19 cellular contexts compared by ENCODE assay signal in genomic region chr7:130937016-130937415, GRCh38.
DNase-seq lines count a peak whose midpoint lies in the region; ATAC-seq, FAIRE-seq and TF ChIP-seq lines count a peak whose summit lies in the region.
"Had no signal": no experiment of that assay in that cellular context is flagged by ENCODE, and none has a peak within 500 bp of the region (broad histone marks: within the 10 kb centered on the region; RNA-seq: fewer than 3 reads in every experiment).

No MANE protein-coding gene starts in this region.

- peak overlapping the region; percentile 85 for H3K27ac Mint-ChIP-seq in T-helper 2 cell treated with Interferon-gamma antibody and Interleukin-4, amounts not matched to agents 5 μg/mL and 100 μg/mL, for 36 hours
- H3K27ac Mint-ChIP-seq in HFFc6 (peak overlapping the region; percentile 15), natural killer cell (peak overlapping the region; percentile 9 to 70)
- peak overlapping the region; percentile 59 for H3K27ac Mint-ChIP-seq in activated naive CD8-positive, alpha-beta T cell treated with anti-CD3 and anti-CD28 coated beads for 36 hours
- H3K27ac Mint-ChIP-seq: type B pancreatic cell had no signal

- peaks cover 73% of the 10 kb centered on the region for H3K36me3 Mint-ChIP-seq in T-helper 2 cell treated with Interferon-gamma antibody and Interleukin-4, amounts not matched to agents 5 μg/mL and 100 μg/mL, for 36 hours (ENCODE audit: low read depth)
- H3K36me3 Mint-ChIP-seq in HFFc6 (ENCODE audit: low read depth) (peaks cover 66% of the 10 kb centered on the region), natural killer cell (no peaks in the 10 kb centered on the region)
- peaks cover 74% of the 10 kb centered on the region for H3K36me3 Mint-ChIP-seq in activated naive CD8-positive, alpha-beta T cell treated with anti-CD3 and anti-CD28 coated beads for 36 hours
- H3K36me3 Mint-ChIP-seq: type B pancreatic cell had no signal

- H3K4me3 Mint-ChIP-seq in T-helper 2 cell treated with Interferon-gamma antibody and Interleukin-4, amounts not matched to agents 5 μg/mL and 100 μg/mL, for 36 hours, result no peak overlapping the region
- H3K4me3 Mint-ChIP-seq in HFFc6 (no peak overlapping the region; the same call in 1 of the 2 replicates), natural killer cell (no peak overlapping the region)
- H3K4me3 Mint-ChIP-seq in activated naive CD8-positive, alpha-beta T cell treated with anti-CD3 and anti-CD28 coated beads for 36 hours, result peak overlapping the region; percentile 2
- H3K4me3 Mint-ChIP-seq: type B pancreatic cell had no signal

- intact Hi-C loops in natural killer cell (cut with micrococcal nuclease), result no loop called here

- FAIRE-seq in D721Med (lab: Jason Lieb, UNC), result no peak

- no peak for ATAC-seq in natural killer cell
- no peak for ATAC-seq in GM18868 (IDR thresholded peaks at IDR 0.05; ENCODE audit: unreplicated experiment)
- ATAC-seq: left ventricle myocardium superior had no signal

- H3K27me3 Mint-ChIP-seq in T-helper 2 cell treated with Interferon-gamma antibody and Interleukin-4, amounts not matched to agents 5 μg/mL and 100 μg/mL, for 36 hours (ENCODE audit: low read depth), result no peaks in the 10 kb centered on the region
- H3K27me3 Mint-ChIP-seq in HFFc6 (ENCODE audit: insufficient read depth) (peaks cover 1% of the 10 kb centered on the region), natural killer cell (ENCODE audit: low read depth in 2 of 2) (no peaks in the 10 kb centered on the region)
- H3K27me3 Mint-ChIP-seq in activated naive CD8-positive, alpha-beta T cell treated with anti-CD3 and anti-CD28 coated beads for 36 hours, result no peaks in the 10 kb centered on the region
- H3K27me3 Mint-ChIP-seq: type B pancreatic cell had no signal

- no peak for TF ChIP-seq CTCF in HFFc6 (IDR thresholded peaks at IDR 0.05)
- TF ChIP-seq CTCF in natural killer cell (IDR thresholded peaks at IDR 0.05), result no peak
- no peak for TF ChIP-seq CTCF in D721Med (IDR thresholded peaks at IDR 0.05; ENCODE audit: insufficient read depth, missing control alignments)

- no peaks in the 10 kb centered on the region for H3K9me3 Mint-ChIP-seq in T-helper 2 cell treated with Interferon-gamma antibody and Interleukin-4, amounts not matched to agents 5 μg/mL and 100 μg/mL, for 36 hours
- no peaks in the 10 kb centered on the region for H3K9me3 Mint-ChIP-seq in HFFc6
- no peaks in the 10 kb centered on the region for H3K9me3 Mint-ChIP-seq in activated naive CD8-positive, alpha-beta T cell treated with anti-CD3 and anti-CD28 coated beads for 36 hours
- H3K9me3 Mint-ChIP-seq in natural killer cell, result no peaks in the 10 kb centered on the region
- H3K9me3 Mint-ChIP-seq: type B pancreatic cell had no signal

- H3K4me1 Mint-ChIP-seq in T-helper 2 cell treated with Interferon-gamma antibody and Interleukin-4, amounts not matched to agents 5 μg/mL and 100 μg/mL, for 36 hours (ENCODE audit: low read depth), result peaks cover 72% of the 10 kb centered on the region
- H3K4me1 Mint-ChIP-seq in HFFc6 (ENCODE audit: low read depth), result peaks cover 71% of the 10 kb centered on the region
- peaks cover 77% of the 10 kb centered on the region for H3K4me1 Mint-ChIP-seq in activated naive CD8-positive, alpha-beta T cell treated with anti-CD3 and anti-CD28 coated beads for 36 hours
- peaks cover 81 to 82% of the 10 kb centered on the region in 2 donors for H3K4me1 Mint-ChIP-seq in natural killer cell

- DNase-seq in T-helper 2 cell treated with Interferon-gamma antibody and Interleukin-4, amounts not matched to agents 5 μg/mL and 100 μg/mL, for 36 hours (ENCODE audit: low spot score), result no peak
- no peak for DNase-seq in T-helper 2 cell
- no peak for DNase-seq in HFFc6
- no peak for DNase-seq in activated naive CD8-positive, alpha-beta T cell treated with anti-CD3 and anti-CD28 coated beads for 36 hours
- DNase-seq in natural killer cell, result no peak
- DNase-seq in NCI-H510A (lab: John Stamatoyannopoulos, UW), result no peak
- DNase-seq in D721Med (ENCODE audit: insufficient read length, low spot score), result no peak
- DNase-seq: 8988T, cerebellar nuclear complex, foreskin fibroblast, left ventricle myocardium superior, MV-4-11, NCI-H2029 treated with DMSO at 0.1 percent for 48 hours, NCI-H526, PC-9, posterior cingulate gyrus, SK-N-SH had no signal

Comparison
In these comparisons a context has a peak if more than half of its experiments do, and no peak if none do; other contexts are left out.
1. H3K27ac Mint-ChIP-seq: peak in every context shown above with its lines; median percentile 85 in T-helper 2 cell treated with Interferon-gamma antibody and Interleukin-4, amounts not matched to agents 5 μg/mL and 100 μg/mL, for 36 hours; 59 in activated naive CD8-positive, alpha-beta T cell treated with anti-CD3 and anti-CD28 coated beads for 36 hours; 40 in natural killer cell; 15 in HFFc6.